11 cellular contexts compared by ENCODE assay signal in genomic region chr18:30889582-30890301, GRCh38.
DNase-seq lines count a peak whose midpoint lies in the region; ATAC-seq and TF ChIP-seq lines count a peak whose summit lies in the region.
"Had no signal": no experiment of that assay in that cellular context is flagged by ENCODE, and none has a peak within 500 bp of the region (broad histone marks: within the 10 kb centered on the region; RNA-seq: fewer than 3 reads in every experiment).

No MANE protein-coding gene starts in this region.

- H3K27me3 ChIP-seq in left ventricle myocardium inferior (ENCODE audit: low read depth) (no peaks in the 10 kb centered on the region), SK-N-SH (ENCODE audit: insufficient read depth) (no peaks in the 10 kb centered on the region)
- H3K27me3 ChIP-seq: adrenal gland, Peyer's patch had no signal

- TF ChIP-seq CTCF in left ventricle myocardium inferior (IDR thresholded peaks at IDR 0.05; ENCODE audit: borderline replicate concordance) (peak; percentile 58), SK-N-SH (IDR thresholded peaks at IDR 0.05) (peak; percentile 49)

- WGBS in SK-N-SH (ENCODE audit: low lambda C conversion rate): 11% methylated on average over 5 of the region's 5 CpGs

- H3K4me3 ChIP-seq in left ventricle myocardium inferior (no peak overlapping the region), SK-N-SH (ENCODE audit: low read depth in 2 of 2, low read length in 1 of 2) (peak overlapping the region in 1 of 2 experiments; percentile 27; a peak in 1 of 4 replicates)
- H3K4me3 ChIP-seq: adrenal gland, mucosa of descending colon, Peyer's patch had no signal

- DNase-seq in left ventricle myocardium inferior (no peak), left ventricle myocardium superior (no peak), SK-N-SH (peak; percentile 3), iPS DF 4.7 (ENCODE audit: extremely low read depth, low spot score) (peak; percentile 28), A172 (ENCODE audit: low spot score) (no peak)
- no peak for DNase-seq in stimulated activated CD4-positive, alpha-beta T cell treated with anti-CD3 and anti-CD28 coated beads, Interleukin-4, amount 100 ng/mL, for 4 hours
- DNase-seq: adrenal gland, Peyer's patch had no signal

- no peak for ATAC-seq in left ventricle myocardium superior
- no peak for ATAC-seq in HG02870 (IDR thresholded peaks at IDR 0.05; ENCODE audit: unreplicated experiment)
- ATAC-seq in HG03442 (IDR thresholded peaks at IDR 0.05; ENCODE audit: unreplicated experiment): no peak
- ATAC-seq: mucosa of descending colon had no signal

- H3F3A ChIP-seq in SK-N-SH (replicated peaks; ENCODE audit: insufficient read depth): no peaks in the 10 kb centered on the region

- H4K20me1 ChIP-seq in SK-N-SH (ENCODE audit: insufficient read depth): no peaks in the 10 kb centered on the region

- no peaks in the 10 kb centered on the region for H3K9me2 ChIP-seq in SK-N-SH

- H3K9me3 ChIP-seq in left ventricle myocardium inferior (replicated peaks) (no peaks in the 10 kb centered on the region), SK-N-SH (no peaks in the 10 kb centered on the region)
- H3K9me3 ChIP-seq: adrenal gland, mucosa of descending colon, Peyer's patch had no signal

- TF ChIP-seq RAD21 in SK-N-SH (IDR thresholded peaks at IDR 0.05; ENCODE audit: low read length): peak; percentile 62

- no peak overlapping the region for H2AFZ ChIP-seq in SK-N-SH (ENCODE audit: low read depth)

- CTCF ChIA-PET in SK-N-SH (lab: Yijun Ruan, JAX): interaction anchor here (0.7 to 1.6 kb wide), 4 partner anchors 18 to 1014 kb away, joined by 3 to 4 read pairs (median 3); no protein-coding TSS in a partner anchor

- H3K36me3 ChIP-seq in left ventricle myocardium inferior (no peaks in the 10 kb centered on the region), SK-N-SH (replicated peaks in 1 of 2; ENCODE audit: control insufficient read depth in 1 of 2, insufficient read depth in 2 of 2, low read length in 1 of 2) (no peaks in the 10 kb centered on the region)
- H3K36me3 ChIP-seq: adrenal gland, Peyer's patch had no signal

- H3K9ac ChIP-seq in SK-N-SH: no peak overlapping the region

- POLR2A ChIA-PET in SK-N-SH (lab: Yijun Ruan, JAX): no interaction called here

- TF ChIP-seq EP300 in SK-N-SH (IDR thresholded peaks at IDR 0.05; ENCODE audit: borderline replicate concordance in 1 of 2, low read depth in 1 of 2, low read length in 1 of 2): no peak

- H3K79me2 ChIP-seq in SK-N-SH (ENCODE audit: insufficient read depth): no peaks in the 10 kb centered on the region

- H3K4me1 ChIP-seq in left ventricle myocardium inferior (no peaks in the 10 kb centered on the region), SK-N-SH (ENCODE audit: control insufficient read depth in 1 of 2, insufficient read depth in 2 of 2, low read depth in 1 of 2, low read length in 1 of 2) (no peaks in the 10 kb centered on the region)
- H3K4me1 ChIP-seq: adrenal gland, Peyer's patch had no signal

- intact Hi-C loops in left ventricle myocardium inferior (cut with micrococcal nuclease) (no loop called here), left ventricle myocardium superior (cut with micrococcal nuclease) (no loop called here)

- H3K4me2 ChIP-seq in SK-N-SH: no peak overlapping the region

- no peak overlapping the region for H3K27ac ChIP-seq in left ventricle myocardium inferior (replicated peaks)
- H3K27ac ChIP-seq in SK-N-SH (ENCODE audit: low read depth in 2 of 2, low read length in 1 of 2): no peak overlapping the region
- H3K27ac ChIP-seq: adrenal gland, Peyer's patch had no signal

TF ChIP-seq in SK-N-SH, 30 proteins besides CTCF, POLR2A, EP300 and RAD21:
- TF ChIP-seq MEF2A (IDR thresholded peaks at IDR 0.05; ENCODE audit: borderline replicate concordance, low read depth) (no peak), SIN3A (IDR thresholded peaks at IDR 0.05; ENCODE audit: borderline replicate concordance, low read depth, low read length) (no peak), FOXM1 (IDR thresholded peaks at IDR 0.05; ENCODE audit: low read depth) (no peak), GATA2 (CRISPR knock-in tag; IDR thresholded peaks at IDR 0.05) (no peak), EZH2phosphoT487 (IDR thresholded peaks at IDR 0.05; ENCODE audit: borderline replicate concordance, low read depth) (no peak), SMC3 (IDR thresholded peaks at IDR 0.05; ENCODE audit: low read depth, low read length) (no peak), YY1 (IDR thresholded peaks at IDR 0.05; ENCODE audit: low read depth) (no peak), RCOR1 (IDR thresholded peaks at IDR 0.05; ENCODE audit: low read length) (no peak)

Comparison
In these comparisons a context has a peak if more than half of its experiments do, and no peak if none do; other contexts are left out.
1. DNase-seq: peak in SK-N-SH (single experiment) and iPS DF 4.7 (single experiment); none in left ventricle myocardium inferior (single experiment), left ventricle myocardium superior (single experiment), A172 (single experiment) and stimulated activated CD4-positive, alpha-beta T cell treated with anti-CD3 and anti-CD28 coated beads, Interleukin-4, amount 100 ng/mL, for 4 hours (0 of 2).